ENCODE assay signal across 22 cellular contexts in genomic region chr16:2591476-2592240, GRCh38. TPM values are rescaled to one million over a fixed set of nuclear protein-coding genes. Genes with fewer than 3 reads are reported as not detected.
DNase-seq lines count a peak whose midpoint lies in the region; ATAC-seq and TF ChIP-seq lines count a peak whose summit lies in the region.
"Had no signal": no experiment of that assay in that cellular context is flagged by ENCODE, and none has a peak within 500 bp of the region (broad histone marks: within the 10 kb centered on the region; RNA-seq: fewer than 3 reads in every experiment).

No MANE protein-coding gene starts in this region.

- peaks cover 31% of the 10 kb centered on the region for H3K36me3 Mint-ChIP-seq in stimulated activated naive CD8-positive, alpha-beta T cell treated with anti-CD3 and anti-CD28 coated beads, Interleukin-15, Interleukin-2, amounts not matched to agents 100 ng/mL and 50 ng/mL, for 24 hours (ENCODE audit: low read depth)
- H3K36me3 Mint-ChIP-seq in activated T-helper 17 cell treated with anti-CD3 and anti-CD28 coated beads, Interleukin-2, amount 50 U/mL, for 72 hours (ENCODE audit: low read depth) = peaks cover 87% of the 10 kb centered on the region
- H3K36me3 Mint-ChIP-seq in neural crest cell (ENCODE audit: low read depth) = no peaks in the 10 kb centered on the region

- H3K4me1 Mint-ChIP-seq in stimulated activated naive CD8-positive, alpha-beta T cell treated with anti-CD3 and anti-CD28 coated beads, Interleukin-15, Interleukin-2, amounts not matched to agents 100 ng/mL and 50 ng/mL, for 24 hours (ENCODE audit: low read depth) = peaks cover 48% of the 10 kb centered on the region
- H3K4me1 Mint-ChIP-seq in activated T-helper 17 cell treated with anti-CD3 and anti-CD28 coated beads, Interleukin-2, amount 50 U/mL, for 72 hours = peaks cover 24% of the 10 kb centered on the region
- peaks cover 13% of the 10 kb centered on the region for H3K4me1 Mint-ChIP-seq in neural crest cell

- no peak overlapping the region for H3K27ac ChIP-seq in foreskin keratinocyte
- H3K27ac ChIP-seq: HL-60, Peyer's patch, testis had no signal

- ATAC-seq in stimulated activated naive CD8-positive, alpha-beta T cell treated with anti-CD3 and anti-CD28 coated beads, Interleukin-15, Interleukin-2, amounts not matched to agents 100 U/mL and 50 U/mL, for 24 hours = no peak
- no peak for ATAC-seq in activated T-helper 17 cell treated with anti-CD3 and anti-CD28 coated beads, Interleukin-2, amount 50 U/mL, for 72 hours (replicated peaks)
- ATAC-seq in foreskin keratinocyte = no peak
- ATAC-seq: HCT116; left colon; stimulated activated naive B cell treated with anti-CD40 and anti-IgM and Interleukin-4, amounts not matched to agents 10 μg/mL and 1 μg/mL and 100 μg/mL, for 72 hours; T-cell had no signal

- TF ChIP-seq CTCF in neural crest cell (conservative IDR thresholded peaks at IDR 0.05) (no peak), foreskin keratinocyte (conservative IDR thresholded peaks at IDR 0.05) (no peak)

- H3K4me3 Mint-ChIP-seq in stimulated activated naive CD8-positive, alpha-beta T cell treated with anti-CD3 and anti-CD28 coated beads, Interleukin-15, Interleukin-2, amounts not matched to agents 100 ng/mL and 50 ng/mL, for 24 hours = no peak overlapping the region
- peak overlapping the region; percentile 55 for H3K4me3 Mint-ChIP-seq in activated T-helper 17 cell treated with anti-CD3 and anti-CD28 coated beads, Interleukin-2, amount 50 U/mL, for 72 hours
- H3K4me3 Mint-ChIP-seq in neural crest cell = no peak overlapping the region
- H3K4me3 Mint-ChIP-seq: activated CD4-positive, alpha-beta T cell treated with anti-CD3 and anti-CD28 coated beads, Interleukin-2, amount 10 ng/mL, durations not matched to agents 24 days and 14 days; CD8-positive, alpha-beta memory T cell; memory B cell; stimulated activated naive B cell treated with anti-CD40 and anti-IgM and Interleukin-4, amounts not matched to agents 10 μg/mL and 1 μg/mL and 100 μg/mL, for 72 hours; T-cell had no signal

- no peaks in the 10 kb centered on the region for H3K4me1 ChIP-seq in foreskin keratinocyte
- H3K4me1 ChIP-seq: Peyer's patch had no signal

- DNase-seq in stimulated activated naive CD8-positive, alpha-beta T cell treated with anti-CD3 and anti-CD28 coated beads, Interleukin-15, Interleukin-2, amounts not matched to agents 100 U/mL and 50 U/mL, for 24 hours = no peak
- DNase-seq in neural crest cell (ENCODE audit: low read depth, low spot score) (no peak), A172 (ENCODE audit: low spot score) (no peak), foreskin keratinocyte (no peak), foreskin melanocyte (no peak)
- DNase-seq: activated CD4-positive, alpha-beta T cell treated with anti-CD3 and anti-CD28 coated beads, Interleukin-2, amount 10 ng/mL, durations not matched to agents 24 days and 14 days; CD8-positive, alpha-beta memory T cell; DMS153; Karpas-422; left colon; NCI-H510A treated with DMSO at 0.1 percent for 48 hours; nucleus accumbens; Peyer's patch; stimulated activated CD4-positive, alpha-beta T cell treated with anti-CD3 and anti-CD28 coated beads, Interleukin-4, amount 100 ng/mL, for 1 hour; stimulated activated naive B cell treated with anti-CD40 and anti-IgM and Interleukin-4, amounts not matched to agents 10 μg/mL and 1 μg/mL and 100 μg/mL, for 72 hours; T-cell; testis had no signal

- H3K27ac Mint-ChIP-seq in stimulated activated naive CD8-positive, alpha-beta T cell treated with anti-CD3 and anti-CD28 coated beads, Interleukin-15, Interleukin-2, amounts not matched to agents 100 ng/mL and 50 ng/mL, for 24 hours = peak overlapping the region; percentile 40
- H3K27ac Mint-ChIP-seq in activated T-helper 17 cell treated with anti-CD3 and anti-CD28 coated beads, Interleukin-2, amount 50 U/mL, for 72 hours = peak overlapping the region; percentile 65
- peak overlapping the region; percentile 35 for H3K27ac Mint-ChIP-seq in neural crest cell (ENCODE audit: unreplicated experiment)
- H3K27ac Mint-ChIP-seq: activated CD4-positive, alpha-beta T cell treated with anti-CD3 and anti-CD28 coated beads, Interleukin-2, amount 10 ng/mL, durations not matched to agents 24 days and 14 days; memory B cell; stimulated activated naive B cell treated with anti-CD40 and anti-IgM and Interleukin-4, amounts not matched to agents 10 μg/mL and 1 μg/mL and 100 μg/mL, for 72 hours had no signal

- no peaks in the 10 kb centered on the region for H3K9me3 Mint-ChIP-seq in stimulated activated naive CD8-positive, alpha-beta T cell treated with anti-CD3 and anti-CD28 coated beads, Interleukin-15, Interleukin-2, amounts not matched to agents 100 ng/mL and 50 ng/mL, for 24 hours
- no peaks in the 10 kb centered on the region for H3K9me3 Mint-ChIP-seq in activated T-helper 17 cell treated with anti-CD3 and anti-CD28 coated beads, Interleukin-2, amount 50 U/mL, for 72 hours
- no peaks in the 10 kb centered on the region for H3K9me3 Mint-ChIP-seq in neural crest cell
- H3K9me3 Mint-ChIP-seq: activated CD4-positive, alpha-beta T cell treated with anti-CD3 and anti-CD28 coated beads, Interleukin-2, amount 10 ng/mL, durations not matched to agents 24 days and 14 days; CD8-positive, alpha-beta memory T cell; memory B cell; stimulated activated naive B cell treated with anti-CD40 and anti-IgM and Interleukin-4, amounts not matched to agents 10 μg/mL and 1 μg/mL and 100 μg/mL, for 72 hours; T-cell had no signal

- no peaks in the 10 kb centered on the region for H3K27me3 ChIP-seq in foreskin keratinocyte
- H3K27me3 ChIP-seq: Peyer's patch, testis had no signal

- H3K27me3 Mint-ChIP-seq in stimulated activated naive CD8-positive, alpha-beta T cell treated with anti-CD3 and anti-CD28 coated beads, Interleukin-15, Interleukin-2, amounts not matched to agents 100 ng/mL and 50 ng/mL, for 24 hours = no peaks in the 10 kb centered on the region
- no peaks in the 10 kb centered on the region for H3K27me3 Mint-ChIP-seq in activated T-helper 17 cell treated with anti-CD3 and anti-CD28 coated beads, Interleukin-2, amount 50 U/mL, for 72 hours
- no peaks in the 10 kb centered on the region for H3K27me3 Mint-ChIP-seq in neural crest cell (ENCODE audit: low read depth)
- H3K27me3 Mint-ChIP-seq: activated CD4-positive, alpha-beta T cell treated with anti-CD3 and anti-CD28 coated beads, Interleukin-2, amount 10 ng/mL, durations not matched to agents 24 days and 14 days; CD8-positive, alpha-beta memory T cell; memory B cell; stimulated activated naive B cell treated with anti-CD40 and anti-IgM and Interleukin-4, amounts not matched to agents 10 μg/mL and 1 μg/mL and 100 μg/mL, for 72 hours; T-cell had no signal

RNA-seq across cellular contexts. Expression of gene PDPK1, which starts 53.8 kb away (rescaled TPM):
- 10 to 100 TPM; 52.1 to 67.7 TPM for total RNA-seq in activated T-helper 17 cell treated with anti-CD3 and anti-CD28 coated beads, Interleukin-2, amount 50 U/mL, for 72 hours
- total RNA-seq in neural crest cell = 34.2 and 37.5 TPM in 2 replicates
- 15.1 and 21.1 TPM in 2 replicates for total RNA-seq in A172 (2014; rRNA removed; shearing (Covaris generic))
- total RNA-seq in foreskin keratinocyte = 17.6 and 19.4 TPM in 2 replicates
- polyA plus RNA-seq in foreskin keratinocyte = 4.2 and 4.7 TPM in 2 replicates
